In genomic region chr22:35835998-35836691, GRCh38 we compare ENCODE assay signal across 7 cellular contexts.
A peak's percentile ranks its signal among the peaks of the same experiment; 100 is the strongest.
DNase-seq lines count a peak whose midpoint lies in the region; ATAC-seq, FAIRE-seq and TF ChIP-seq lines count a peak whose summit lies in the region.

No MANE protein-coding gene starts in this region.

- POLR2A ChIA-PET in HEK293 (lab: Yijun Ruan, JAX) = interaction anchor here (0.8 to 1.5 kb wide), 5 partner anchors 41 to 230 kb away, joined by 3 to 9 read pairs (median 4); no protein-coding TSS in a partner anchor

- intact Hi-C loops in breast epithelium (cut with DNase I; ENCODE audit: low total_unique reads) = no loop called here

- H3K4me3 ChIP-seq in HEK293 (ENCODE audit: low read depth, low read length) (peak overlapping the region; percentile 42), breast epithelium (peak overlapping the region; percentile 30 to 53 (median 43)), subcutaneous abdominal adipose tissue (ENCODE audit: low read depth in 1 of 5, low read length in 5 of 5) (peak overlapping the region; percentile 47 to 74 (median 58))

- TF ChIP-seq POLR2A in breast epithelium (IDR thresholded peaks at IDR 0.05) = no peak

- peak overlapping the region; percentile 91 for H3K27ac ChIP-seq in HEK293 (ENCODE audit: extremely low read depth, low read depth, low read length)
- peak overlapping the region; percentile 75 to 77 for H3K27ac ChIP-seq in breast epithelium
- peak overlapping the region; percentile 93 for H3K27ac ChIP-seq in subcutaneous abdominal adipose tissue (ENCODE audit: low read depth, low read length)

- TF ChIP-seq CTCF in HEK293 (tag by site-specific recombination; IDR thresholded peaks at IDR 0.05) (no peak), breast epithelium (IDR thresholded peaks at IDR 0.05) (no peak)

- H3K27me3 ChIP-seq in breast epithelium (no peaks in the 10 kb centered on the region), subcutaneous abdominal adipose tissue (ENCODE audit: control insufficient read depth in 5 of 5, insufficient read depth in 4 of 5, low read length in 5 of 5) (no peaks in the 10 kb centered on the region)

- H3K9me3 ChIP-seq in HEK293 (ENCODE audit: control insufficient read depth, insufficient read depth, low read depth, low read length) (no peaks in the 10 kb centered on the region), breast epithelium (no peaks in the 10 kb centered on the region), subcutaneous abdominal adipose tissue (ENCODE audit: control insufficient read depth in 5 of 5, low read length in 5 of 5) (no peaks in the 10 kb centered on the region)

- peak; percentile 80 for DNase-seq in NCI-H446 treated with DMSO at 0.1 percent for 48 hours (lab: John Stamatoyannopoulos, UW)
- peak in 1 of 2 donors; percentile 41 for DNase-seq in breast epithelium (ENCODE audit: low spot score in 2 of 2)
- DNase-seq in activated naive CD4-positive, alpha-beta T cell (lab: John Stamatoyannopoulos, UW) = no peak

- ATAC-seq in HG03457 (IDR thresholded peaks at IDR 0.05; ENCODE audit: unreplicated experiment) = no peak

- FAIRE-seq in islet of Langerhans (lab: Jason Lieb, UNC) = peak; percentile 73

- peak overlapping the region in 4 of 5 donors; percentile 54 to 74 (median 62) for H3K9ac ChIP-seq in subcutaneous abdominal adipose tissue (ENCODE audit: low read length in 5 of 5)

- CTCF ChIA-PET in HEK293 (lab: Yijun Ruan, JAX) = interaction anchor here (0.6 to 2.1 kb wide), 8 partner anchors 9 to 485 kb away, joined by 3 to 5 read pairs (median 4); no protein-coding TSS in a partner anchor

- H3K4me1 ChIP-seq in HEK293 (ENCODE audit: control insufficient read depth, insufficient read depth, low read length) = peaks cover 41% of the 10 kb centered on the region
- peaks cover 0 to 16% of the 10 kb centered on the region in 2 donors for H3K4me1 ChIP-seq in breast epithelium
- peaks cover 10 to 58% (median 51%) of the 10 kb centered on the region in 5 donors for H3K4me1 ChIP-seq in subcutaneous abdominal adipose tissue (ENCODE audit: control insufficient read depth in 5 of 5, insufficient read depth in 5 of 5, low read length in 5 of 5)

- H3K36me3 ChIP-seq in HEK293 (ENCODE audit: control insufficient read depth in 2 of 2, insufficient read depth in 1 of 2, low read length in 2 of 2) = no peaks in the 10 kb centered on the region
- H3K36me3 ChIP-seq in breast epithelium = no peaks in the 10 kb centered on the region
- no peaks in the 10 kb centered on the region for H3K36me3 ChIP-seq in subcutaneous abdominal adipose tissue (ENCODE audit: control insufficient read depth in 5 of 5, insufficient read depth in 5 of 5, low read length in 5 of 5)

TF ChIP-seq in HEK293, 187 proteins besides CTCF, POLR2A, EP300 and RAD21 (continues in another document):
- TF ChIP-seq ZNF48 (tag by site-specific recombination; IDR thresholded peaks at IDR 0.05) = no peak
- peak; percentile 50 for TF ChIP-seq GLIS1 (tag by site-specific recombination; IDR thresholded peaks at IDR 0.05)
- no peak for TF ChIP-seq ZNF362 (tag by site-specific recombination; IDR thresholded peaks at IDR 0.05)
- TF ChIP-seq ZNF404 (tag by site-specific recombination; IDR thresholded peaks at IDR 0.05) = no peak
- no peak for TF ChIP-seq ZNF223 (tag by site-specific recombination; IDR thresholded peaks at IDR 0.05)
- TF ChIP-seq ZNF2 (tag by site-specific recombination; IDR thresholded peaks at IDR 0.05) = peak; percentile 27; the same call in 1 of the 2 replicates
- TF ChIP-seq ZNF26 (tag by site-specific recombination; IDR thresholded peaks at IDR 0.05) = no peak
- TF ChIP-seq ZNF211 (tag by site-specific recombination; IDR thresholded peaks at IDR 0.05; ENCODE audit: low read depth) = no peak
- peak; percentile 83 for TF ChIP-seq PRDM10 (tag by site-specific recombination; IDR thresholded peaks at IDR 0.05)
- no peak for TF ChIP-seq ZNF530 (tag by site-specific recombination; IDR thresholded peaks at IDR 0.05; ENCODE audit: low read depth)
- no peak for TF ChIP-seq KLF8 (tag by site-specific recombination; IDR thresholded peaks at IDR 0.05)
- TF ChIP-seq AEBP2 (tag by site-specific recombination; IDR thresholded peaks at IDR 0.05; ENCODE audit: borderline replicate concordance) = no peak
- peak; percentile 78 for TF ChIP-seq KLF17 (tag by site-specific recombination; IDR thresholded peaks at IDR 0.05)
- TF ChIP-seq MZF1 (tag by site-specific recombination; IDR thresholded peaks at IDR 0.05; ENCODE audit: borderline replicate concordance) = peak; percentile 100
